In genomic region chr10:70399177-70399576, GRCh38 we compare ENCODE assay signal across 30 cellular contexts. TPM values are rescaled to one million over a fixed set of nuclear protein-coding genes. Genes with fewer than 3 reads are reported as not detected.
"Had no signal": no experiment of that assay in that cellular context is flagged by ENCODE, and none has a peak within 500 bp of the region (broad histone marks: within the 10 kb centered on the region; RNA-seq: fewer than 3 reads in every experiment).

No MANE protein-coding gene starts in this region.

- H3K27me3 ChIP-seq: stomach, suprapubic skin, testis, thyroid gland, tibial artery, tibial nerve, transverse colon, upper lobe of left lung, upper lobe of right lung, uterus, vagina had no signal

- H3K27ac ChIP-seq: stomach, suprapubic skin, testis, thoracic aorta, thyroid gland, tibial artery, tibial nerve, transverse colon, upper lobe of left lung, upper lobe of right lung, uterus, vagina had no signal

- ATAC-seq: stimulated activated effector memory CD8-positive, alpha-beta T cell treated with anti-CD3 and anti-CD28 coated beads, Interleukin-12 subunit alpha, Interleukin-12 subunit beta, amount 100 ng/mL, for 72 hours; stimulated activated memory B cell treated with anti-CD40 and anti-IgM and Interleukin-4, amounts not matched to agents 10 μg/mL and 1 μg/mL and 100 μg/mL, for 72 hours; stimulated activated naive B cell treated with anti-CD40 and anti-IgM and Interleukin-4, amounts not matched to agents 10 μg/mL and 1 μg/mL and 100 μg/mL, for 72 hours; stimulated activated naive CD8-positive, alpha-beta T cell treated with anti-CD3 and anti-CD28 coated beads, Interleukin-15, amount 100 ng/mL, for 72 hours; stimulated activated naive CD8-positive, alpha-beta T cell treated with anti-CD3 and anti-CD28 coated beads, Interleukin-15, Interleukin-2, amounts not matched to agents 100 U/mL and 50 U/mL, for 24 hours; upper lobe of right lung had no signal

- DNase-seq: stimulated activated CD4-positive, alpha-beta T cell treated with anti-CD3 and anti-CD28 coated beads, Interleukin-2, amount 100 ng/mL, for 48 hours; stimulated activated CD4-positive, alpha-beta T cell treated with anti-CD3 and anti-CD28 coated beads, Interleukin-4, amount 100 ng/mL, for 1 hour; stimulated activated CD4-positive, alpha-beta T cell treated with anti-CD3 and anti-CD28 coated beads, Interleukin-4, amount 100 ng/mL, for 24 hours; stimulated activated CD4-positive, alpha-beta T cell treated with anti-CD3 and anti-CD28 coated beads, Interleukin-4, amount 100 ng/mL, for 4 hours; stimulated activated CD8-positive, alpha-beta memory T cell treated with anti-CD3 and anti-CD28 coated beads, Interleukin-4, amount 100 ng/mL, for 48 hours; stimulated activated naive B cell treated with anti-CD40 and anti-IgM and Interleukin-4, amounts not matched to agents 10 μg/mL and 1 μg/mL and 100 μg/mL, for 72 hours; stimulated activated naive CD4-positive, alpha-beta T cell; stimulated activated naive CD4-positive, alpha-beta T cell treated with Interleukin-2 at 50 U/mL for 16 hours; stimulated activated naive CD8-positive, alpha-beta T cell treated with anti-CD3 and anti-CD28 coated beads, Interleukin-15, amount 100 ng/mL, for 72 hours; stimulated activated naive CD8-positive, alpha-beta T cell treated with anti-CD3 and anti-CD28 coated beads, Interleukin-15, Interleukin-2, amounts not matched to agents 100 U/mL and 50 U/mL, for 24 hours; stomach; substantia nigra; testis; thyroid gland; tibial artery; transverse colon; trophoblast cell; upper lobe of left lung; upper lobe of right lung; uterus had no signal

- H3K36me3 ChIP-seq: stomach, suprapubic skin, thoracic aorta, thyroid gland, tibial nerve, transverse colon, upper lobe of left lung, upper lobe of right lung, uterus, vagina had no signal

- H3K4me1 ChIP-seq: testis, uterus had no signal

- H3K9me3 ChIP-seq: stomach, suprapubic skin, testis, thoracic aorta, thyroid gland, tibial artery, tibial nerve, transverse colon, upper lobe of left lung, upper lobe of right lung, uterus, vagina had no signal

- H3K4me3 ChIP-seq: stomach, suprapubic skin, testis, thoracic aorta, thyroid gland, tibial artery, tibial nerve, transverse colon, upper lobe of left lung, upper lobe of right lung, uterus, vagina had no signal

- FAIRE-seq: urothelium cell line had no signal

RNA-seq across cellular contexts. Expression of gene NODAL, which starts 42.3 kb away (rescaled TPM):
- total RNA-seq: stomach, subcutaneous adipose tissue, suprapubic skin, thyroid gland, tibial nerve, transverse colon, upper lobe of left lung, upper lobe of right lung, ureter, urinary bladder, uterus, vagina had no signal
- polyA plus RNA-seq: stomach, urinary bladder had no signal
